ENCODE assay signal across 1 cellular context in genomic region chr3:143122089-143122430, GRCh38.
TF ChIP-seq lines count a peak whose summit lies in the region.

No MANE protein-coding gene starts in this region.

TF ChIP-seq in WTC11, 78 proteins besides CTCF, POLR2A, EP300 and RAD21 (continued from another document):
- TF ChIP-seq PRDM15 (CRISPR knock-in tag; IDR thresholded peaks at IDR 0.05): no peak
- no peak for TF ChIP-seq ZNF219 (CRISPR knock-in tag; IDR thresholded peaks at IDR 0.05; ENCODE audit: borderline replicate concordance)
